ENCODE assay signal across 1 cellular context in genomic region chr11:120467627-120468026, GRCh38.
TF ChIP-seq lines count a peak whose summit lies in the region.

No MANE protein-coding gene starts in this region.

TF ChIP-seq in SK-N-SH, 30 proteins besides CTCF, POLR2A, EP300 and RAD21 (continued from another document):
- TF ChIP-seq, protein P1, sequence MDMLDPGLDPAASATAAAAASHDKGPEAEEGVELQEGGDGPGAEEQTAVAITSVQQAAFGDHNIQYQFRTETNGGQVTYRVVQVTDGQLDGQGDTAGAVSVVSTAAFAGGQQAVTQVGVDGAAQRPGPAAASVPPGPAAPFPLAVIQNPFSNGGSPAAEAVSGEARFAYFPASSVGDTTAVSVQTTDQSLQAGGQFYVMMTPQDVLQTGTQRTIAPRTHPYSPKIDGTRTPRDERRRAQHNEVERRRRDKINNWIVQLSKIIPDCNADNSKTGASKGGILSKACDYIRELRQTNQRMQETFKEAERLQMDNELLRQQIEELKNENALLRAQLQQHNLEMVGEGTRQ (IDR thresholded peaks at IDR 0.05; ENCODE audit: borderline replicate concordance, low read depth, low read length): no peak
- peak; percentile 60 for TF ChIP-seq JUND (IDR thresholded peaks at IDR 0.05)
- no peak for TF ChIP-seq YY1 (IDR thresholded peaks at IDR 0.05; ENCODE audit: low read depth)
- TF ChIP-seq EZH2phosphoT487 (IDR thresholded peaks at IDR 0.05; ENCODE audit: borderline replicate concordance, low read depth): no peak
- no peak for TF ChIP-seq SMC3 (IDR thresholded peaks at IDR 0.05; ENCODE audit: low read depth, low read length)
